ENCODE assay signal across 1 cellular context in the genomic region with DNA sequence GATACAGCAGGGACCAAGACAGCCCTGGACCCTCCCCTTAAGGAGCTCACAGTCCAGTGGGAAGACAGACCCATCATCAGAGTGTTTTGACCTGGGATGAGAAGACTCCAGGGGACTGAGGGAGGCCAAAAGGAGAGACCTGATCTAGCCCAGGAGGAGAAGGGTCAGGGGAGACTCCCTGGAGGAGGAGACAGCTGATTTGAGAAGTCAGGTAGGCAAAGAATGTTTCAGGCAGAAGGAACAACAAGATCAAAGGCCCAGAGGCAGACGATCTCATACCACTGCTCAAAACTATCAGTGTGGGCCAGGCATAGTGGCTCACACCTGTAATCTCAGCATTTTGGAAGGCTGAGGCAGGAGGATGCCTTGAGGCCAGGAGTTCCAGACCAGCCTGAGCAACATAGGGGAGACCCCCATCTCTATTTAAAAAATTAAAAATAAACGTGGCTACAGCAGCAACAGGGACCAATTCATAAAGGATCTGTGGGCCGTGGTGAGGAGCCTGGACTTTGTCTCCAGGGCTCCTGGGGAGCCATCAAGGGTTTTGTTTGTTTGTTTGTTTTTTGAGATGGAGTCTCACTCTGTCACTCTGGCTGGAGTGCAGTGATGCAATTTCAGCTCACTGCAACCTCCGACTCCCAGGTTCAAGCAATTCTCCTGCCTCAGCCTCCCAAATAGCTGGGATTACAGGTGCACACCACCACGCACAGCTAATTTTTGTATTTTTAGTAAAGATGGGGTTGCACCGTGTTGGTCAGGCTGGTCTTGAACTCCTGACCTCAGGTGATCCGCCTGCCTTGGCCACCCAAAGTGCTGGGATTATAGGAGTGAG.
TF ChIP-seq lines count a peak whose summit lies in the region.

No MANE protein-coding gene starts in this region.

TF ChIP-seq in K562, 482 proteins besides CTCF, POLR2A, EP300 and RAD21:
- TF ChIP-seq ILK (tag; IDR thresholded peaks at IDR 0.05; ENCODE audit: borderline replicate concordance, low read depth) (no peak), SRSF7 (optimal IDR thresholded peaks at IDR 0.05; ENCODE audit: low read depth, low read length) (no peak), ZNF586 (CRISPR knock-in tag; conservative IDR thresholded peaks at IDR 0.05) (no peak), ZNF707 (CRISPR knock-in tag; conservative IDR thresholded peaks at IDR 0.05) (no peak), SLC30A9 (CRISPR knock-in tag; IDR thresholded peaks at IDR 0.05) (no peak)
